In genomic region chr9:131833906-131834305, GRCh38 we compare ENCODE assay signal across 21 cellular contexts.
DNase-seq lines count a peak whose midpoint lies in the region; ATAC-seq and TF ChIP-seq lines count a peak whose summit lies in the region.
"Had no signal": no experiment of that assay in that cellular context is flagged by ENCODE, and none has a peak within 500 bp of the region (broad histone marks: within the 10 kb centered on the region; RNA-seq: fewer than 3 reads in every experiment).

No MANE protein-coding gene starts in this region.

- H3K27me3 Mint-ChIP-seq in MCF 10A (ENCODE audit: insufficient read depth, unreplicated experiment): peaks cover 15% of the 10 kb centered on the region

- H3K79me2 ChIP-seq in mammary epithelial cell (ENCODE audit: insufficient read depth, low read length): no peaks in the 10 kb centered on the region

- no peak overlapping the region for H3K4me2 ChIP-seq in mammary epithelial cell (ENCODE audit: insufficient read depth, low read depth, low read length)

- no peak for ATAC-seq in HG03439 (IDR thresholded peaks at IDR 0.05; ENCODE audit: unreplicated experiment)
- ATAC-seq: esophagus mucosa, heart left ventricle, T-helper 17 cell had no signal

- peaks cover 4% of the 10 kb centered on the region for H3K36me3 Mint-ChIP-seq in MCF 10A (ENCODE audit: insufficient read depth, unreplicated experiment)
- H3K36me3 Mint-ChIP-seq: memory B cell had no signal

- H3K27me3 ChIP-seq in mammary epithelial cell (ENCODE audit: insufficient read depth, low read length): peaks cover 3% of the 10 kb centered on the region
- H3K27me3 ChIP-seq: cardiac muscle cell had no signal

- in situ Hi-C loops in mammary epithelial cell (cut with MboI; ENCODE audit: low sequenced_read_pairs in 2 of 2): no loop called here

- intact Hi-C loops in mammary epithelial cell (cut with micrococcal nuclease): no loop called here
- intact Hi-C loops in MCF 10A (cut with micrococcal nuclease): no loop called here

- H3K4me3 ChIP-seq in mammary epithelial cell (replicated peaks in 1 of 3; ENCODE audit: insufficient read depth in 1 of 3, low read depth in 2 of 3, low read length in 3 of 3): no peak overlapping the region
- no peak overlapping the region for H3K4me3 ChIP-seq in epithelial cell of esophagus (ENCODE audit: low read length)
- H3K4me3 ChIP-seq: cardiac muscle cell, heart left ventricle, stomach had no signal

- H3K4me1 ChIP-seq in mammary epithelial cell (ENCODE audit: insufficient read depth, low read length): no peaks in the 10 kb centered on the region
- H3K4me1 ChIP-seq: heart left ventricle had no signal

- no peaks in the 10 kb centered on the region for H4K20me1 ChIP-seq in mammary epithelial cell (ENCODE audit: insufficient read depth, low read length)

- H3K4me3 Mint-ChIP-seq in MCF 10A (ENCODE audit: unreplicated experiment): no peak overlapping the region
- H3K4me3 Mint-ChIP-seq: activated B cell treated with CpG ODN at 0.5 μM for 24 hours; activated naive CD8-positive, alpha-beta T cell; memory B cell; nephron; T-helper 17 cell had no signal

- H3K27ac ChIP-seq in mammary epithelial cell (ENCODE audit: insufficient read depth, low read depth, low read length) (no peak overlapping the region), temporal lobe (ENCODE audit: low read depth, low read length) (peak overlapping the region; percentile 17)
- H3K27ac ChIP-seq: cardiac muscle cell, heart left ventricle, stomach had no signal

- CTCF ChIA-PET in mammary epithelial cell (lab: Charles Lee; ENCODE audit: low non-redundant PET): no interaction called here
- CTCF ChIA-PET in MCF 10A (lab: Yijun Ruan, JAX): no interaction called here

- BruUV-seq in mammary epithelial cell (replicated peaks; lab: Mats Ljungman, UMichigan) (no TSS peak), MCF 10A (replicated peaks; lab: Mats Ljungman, UMichigan) (no TSS peak)

- H3K9me3 Mint-ChIP-seq in MCF 10A (ENCODE audit: unreplicated experiment): no peaks in the 10 kb centered on the region
- H3K9me3 Mint-ChIP-seq: memory B cell had no signal

- H3K9me3 ChIP-seq in mammary epithelial cell (replicated peaks; ENCODE audit: insufficient read depth, low read length): no peaks in the 10 kb centered on the region

- WGBS in mammary epithelial cell (ENCODE audit: low coverage, missing lambda C conversion rate): 58% methylated on average over 2 of the region's 2 CpGs

- DNase-seq in mammary epithelial cell: peak; percentile 55
- DNase-seq in MCF 10A (ENCODE audit: unreplicated experiment): no peak
- DNase-seq in NCI-H226: peak; percentile 5
- peak; percentile 28 for DNase-seq in epithelial cell of esophagus (ENCODE audit: low read depth)
- DNase-seq in stimulated activated CD4-positive, alpha-beta T cell treated with anti-CD3 and anti-CD28 coated beads, Interleukin-4, amount 100 ng/mL, for 24 hours: no peak
- DNase-seq in NCI-H146 (lab: John Stamatoyannopoulos, UW): no peak
- DNase-seq: activated B cell treated with CpG ODN at 0.5 μM for 24 hours; activated CD8-positive, alpha-beta memory T cell treated with anti-CD3 and anti-CD28 coated beads, Interleukin-2, amount 50 U/mL, for 4 hours; NCI-H187; NCI-H446 treated with DMSO at 0.1 percent for 48 hours; SHP77; stomach; T-helper 17 cell had no signal

- TF ChIP-seq CTCF in mammary epithelial cell (conservative IDR thresholded peaks at IDR 0.05 in 1 of 2, IDR thresholded peaks at IDR 0.05 in 1 of 2; ENCODE audit: extremely low read depth in 1 of 2, insufficient read depth in 1 of 2, low read depth in 1 of 2, low read length in 2 of 2) (no peak), MCF 10A (IDR thresholded peaks at IDR 0.05; ENCODE audit: unreplicated experiment) (no peak), epithelial cell of esophagus (IDR thresholded peaks at IDR 0.05; ENCODE audit: insufficient read depth, low read depth, low read length, missing control alignments) (no peak)

- H3K4me1 Mint-ChIP-seq in MCF 10A (ENCODE audit: insufficient read depth, unreplicated experiment): no peaks in the 10 kb centered on the region
- H3K4me1 Mint-ChIP-seq: activated B cell treated with CpG ODN at 0.5 μM for 24 hours had no signal

- no peak overlapping the region for H3K9ac ChIP-seq in mammary epithelial cell (ENCODE audit: insufficient read depth, low read length)

- POLR2A ChIA-PET in MCF 10A (lab: Yijun Ruan, JAX): no interaction called here

- H3K36me3 ChIP-seq in mammary epithelial cell (ENCODE audit: insufficient read depth, low read length): no peaks in the 10 kb centered on the region
- H3K36me3 ChIP-seq: cardiac muscle cell, heart left ventricle, stomach had no signal

- dilution Hi-C loops in mammary epithelial cell (cut with HindIII; ENCODE audit: low sequenced_read_pairs): no loop called here

- H2AFZ ChIP-seq in mammary epithelial cell (ENCODE audit: low read depth, low read length): no peak overlapping the region

- no peak overlapping the region for H3K27ac Mint-ChIP-seq in MCF 10A (ENCODE audit: low read depth, unreplicated experiment)
- H3K27ac Mint-ChIP-seq: activated B cell treated with CpG ODN at 0.5 μM for 24 hours; activated naive CD8-positive, alpha-beta T cell; memory B cell; T-helper 17 cell had no signal

Comparison
In these comparisons a context has a peak if more than half of its experiments do, and no peak if none do; other contexts are left out.
1. DNase-seq: peak in mammary epithelial cell (single experiment), NCI-H226 (single experiment) and epithelial cell of esophagus (single experiment); none in MCF 10A (single experiment), stimulated activated CD4-positive, alpha-beta T cell treated with anti-CD3 and anti-CD28 coated beads, Interleukin-4, amount 100 ng/mL, for 24 hours (single experiment) and NCI-H146 (single experiment).